Comparison of ENCODE assay signal across 24 cellular contexts in the genomic region with DNA sequence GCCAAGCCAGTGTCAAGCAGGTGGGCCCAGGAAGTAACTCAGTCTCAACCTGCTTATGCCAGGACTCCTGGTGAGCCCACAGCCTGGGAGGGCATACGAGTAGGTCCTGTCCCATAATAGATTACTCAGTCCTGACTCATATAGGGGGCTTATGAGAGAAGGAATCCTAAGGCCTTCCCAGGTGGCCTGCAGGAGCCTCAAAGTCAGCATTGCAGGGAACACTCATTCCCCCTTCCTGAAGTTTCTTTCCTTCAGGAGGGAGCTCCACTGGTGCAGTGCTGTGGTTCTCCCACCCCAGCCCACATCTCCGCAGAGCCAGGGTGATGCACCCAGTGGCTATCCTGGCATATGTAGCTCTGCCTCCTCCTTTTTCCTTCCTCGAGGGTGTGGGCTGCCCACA.
DNase-seq lines count a peak whose midpoint lies in the region; ATAC-seq and TF ChIP-seq lines count a peak whose summit lies in the region.
"Had no signal": no experiment of that assay in that cellular context is flagged by ENCODE, and none has a peak within 500 bp of the region (broad histone marks: within the 10 kb centered on the region; RNA-seq: fewer than 3 reads in every experiment).

No MANE protein-coding gene starts in this region.

- CTCF ChIA-PET in PC-3 (lab: Charles Lee), result no interaction called here

- DNase-seq in Daoy (ENCODE audit: low read depth) (peak; percentile 35), PC-3 (peak; percentile 19), endothelial cell (ENCODE audit: low spot score) (no peak), upper lobe of right lung (no peak), SIG-M5 treated with dmso at 0.1 percent for 504 hours (lab: John Stamatoyannopoulos, UW; ENCODE audit: unreplicated experiment) (no peak)
- DNase-seq in stimulated activated CD4-positive, alpha-beta T cell treated with anti-CD3 and anti-CD28 coated beads, Interleukin-2, amount 100 ng/mL, for 48 hours, result no peak
- DNase-seq: CD4-positive, alpha-beta T cell; GDM1; H7; Kasumi-1; MV-4-11; NCI-H1105; NCI-H1436 treated with DMSO at 0.1 percent for 48 hours; NCI-H2029 treated with DMSO at 0.1 percent for 48 hours; NCI-H446 treated with DMSO at 0.1 percent for 48 hours; NCI-H526; NCI-H82; NK-92 treated with Interleukin-12 subunit alpha and Interleukin-12 subunit beta, amount 100 ng/mL, for 24 hours; PC-9; RPMI8226; SHP77 had no signal

- H2AFZ ChIP-seq in PC-3 (ENCODE audit: low read length), result no peak overlapping the region
- H2AFZ ChIP-seq: PC-9 had no signal

- no peaks in the 10 kb centered on the region for H4K20me1 ChIP-seq in PC-3 (ENCODE audit: low read length)
- H4K20me1 ChIP-seq: BLaER1 had no signal

- H3K9ac ChIP-seq in PC-3 (ENCODE audit: low read length), result no peak overlapping the region
- H3K9ac ChIP-seq: BLaER1 had no signal

- H3K4me1 Mint-ChIP-seq in endothelial cell (ENCODE audit: unreplicated experiment), result peaks cover 20% of the 10 kb centered on the region

- intact Hi-C loops in PC-3 (cut with micrococcal nuclease) (no loop called here), upper lobe of right lung (cut with DNase I) (no loop called here)

- H3K79me2 ChIP-seq in PC-3 (ENCODE audit: low read length), result no peaks in the 10 kb centered on the region

- H3K9me3 Mint-ChIP-seq in endothelial cell (ENCODE audit: unreplicated experiment), result no peaks in the 10 kb centered on the region
- H3K9me3 Mint-ChIP-seq: CD4-positive, alpha-beta T cell had no signal

- no TSS peak for BruUV-seq in PC-3 (replicated peaks; lab: Mats Ljungman, UMichigan)

- POLR2A ChIA-PET in PC-3 (lab: Charles Lee; ENCODE audit: unreplicated experiment), result no interaction called here

- ATAC-seq in PC-3 (peak; percentile 13; the same call in 1 of the 2 replicates), upper lobe of right lung (peak; percentile 22), HG03196 (IDR thresholded peaks at IDR 0.05; ENCODE audit: unreplicated experiment) (no peak)
- ATAC-seq: K562 had no signal

- 0 out of 2 replicates have a peak, but pooled peaks cover 2% of the 10 kb centered on the region for H3K27me3 ChIP-seq in PC-3 (ENCODE audit: low read length)
- no peaks in the 10 kb centered on the region for H3K27me3 ChIP-seq in upper lobe of right lung
- H3K27me3 ChIP-seq: BLaER1 had no signal

- H3K36me3 ChIP-seq in PC-3 (ENCODE audit: low read depth, low read length), result no peaks in the 10 kb centered on the region
- H3K36me3 ChIP-seq in upper lobe of right lung, result no peaks in the 10 kb centered on the region
- H3K36me3 ChIP-seq: BLaER1 had no signal

- no peaks in the 10 kb centered on the region for H3K9me2 ChIP-seq in PC-3 (replicated peaks; ENCODE audit: low read length)

- H3K4me1 ChIP-seq in PC-3 (ENCODE audit: insufficient read depth, low read length) (no peaks in the 10 kb centered on the region), upper lobe of right lung (no peaks in the 10 kb centered on the region)
- H3K4me1 ChIP-seq: BLaER1 had no signal

- H3K27ac ChIP-seq in PC-3 (ENCODE audit: low read length) (no peak overlapping the region), upper lobe of right lung (no peak overlapping the region)
- H3K27ac ChIP-seq: BLaER1, PC-9 had no signal

- H3K27ac Mint-ChIP-seq in endothelial cell (ENCODE audit: unreplicated experiment), result peak overlapping the region; percentile 44
- H3K27ac Mint-ChIP-seq: CD4-positive, alpha-beta T cell had no signal

- H3K4me2 ChIP-seq in PC-3 (ENCODE audit: low read length), result no peak overlapping the region
- H3K4me2 ChIP-seq: BLaER1, PC-9 had no signal

- TF ChIP-seq CTCF in PC-3 (conservative IDR thresholded peaks at IDR 0.05; ENCODE audit: low read depth, low read length) (no peak), endothelial cell (IDR thresholded peaks at IDR 0.05; ENCODE audit: unreplicated experiment) (no peak), upper lobe of right lung (IDR thresholded peaks at IDR 0.05) (no peak)

- no peaks in the 10 kb centered on the region for H3K36me3 Mint-ChIP-seq in endothelial cell (ENCODE audit: low read depth, unreplicated experiment)

- peaks cover 6% of the 10 kb centered on the region for H3K27me3 Mint-ChIP-seq in endothelial cell (ENCODE audit: unreplicated experiment)
- H3K27me3 Mint-ChIP-seq: CD4-positive, alpha-beta T cell had no signal

- H3K9me3 ChIP-seq in PC-3 (ENCODE audit: low read length) (no peaks in the 10 kb centered on the region), upper lobe of right lung (no peaks in the 10 kb centered on the region)
- H3K9me3 ChIP-seq: BLaER1 had no signal

- no peaks in the 10 kb centered on the region for H3F3A ChIP-seq in PC-3 (ENCODE audit: low read length, unreplicated experiment)

- H3K4me3 ChIP-seq in PC-3 (ENCODE audit: low read length), result no peak overlapping the region
- H3K4me3 ChIP-seq in upper lobe of right lung, result no peak overlapping the region
- H3K4me3 ChIP-seq: BLaER1, K562, PC-9 had no signal

- H3K4me3 Mint-ChIP-seq in endothelial cell (ENCODE audit: unreplicated experiment), result no peak overlapping the region
- H3K4me3 Mint-ChIP-seq: CD4-positive, alpha-beta T cell had no signal

Comparison
In these comparisons a context has a peak if more than half of its experiments do, and no peak if none do; other contexts are left out.
1. DNase-seq: peak in Daoy (single experiment) and PC-3 (single experiment); none in endothelial cell (single experiment), upper lobe of right lung (single experiment), stimulated activated CD4-positive, alpha-beta T cell treated with anti-CD3 and anti-CD28 coated beads, Interleukin-2, amount 100 ng/mL, for 48 hours (0 of 2) and SIG-M5 treated with dmso at 0.1 percent for 504 hours (single experiment).